ENCODE assay signal across 17 cellular contexts in genomic region chr2:219618733-219619122, GRCh38. TPM values are rescaled to one million over a fixed set of nuclear protein-coding genes. Genes with fewer than 3 reads are reported as not detected.
DNase-seq lines count a peak whose midpoint lies in the region; ATAC-seq, FAIRE-seq and TF ChIP-seq lines count a peak whose summit lies in the region.
"Had no signal": no experiment of that assay in that cellular context is flagged by ENCODE, and none has a peak within 500 bp of the region (broad histone marks: within the 10 kb centered on the region; RNA-seq: fewer than 3 reads in every experiment).

No MANE protein-coding gene starts in this region.

- no peaks in the 10 kb centered on the region for H3K9me3 ChIP-seq in IMR-90 (ENCODE audit: control insufficient read depth, insufficient read depth, low read length)
- H3K9me3 ChIP-seq in H1 (ENCODE audit: insufficient read depth in 2 of 2, low read depth in 1 of 2, low read length in 1 of 2), result no peaks in the 10 kb centered on the region
- H3K9me3 ChIP-seq: BLaER1 treated with 17β-estradiol and CSF1 and Interleukin-3, amounts not matched to agents 10 nM and 100 nM had no signal

- POLR2A ChIA-PET in IMR-90 (lab: Charles Lee; ENCODE audit: unreplicated experiment), result no interaction called here
- POLR2A ChIA-PET in H1 (lab: Charles Lee; ENCODE audit: partially characterized antibody), result no interaction called here

- H3K36me3 Mint-ChIP-seq in nephron progenitor cell (ENCODE audit: low read depth), result no peaks in the 10 kb centered on the region

- dilution Hi-C loops in IMR-90 (cut with HindIII; ENCODE audit: low sequenced_read_pairs, unreplicated experiment), result no loop called here

- H3K23me2 ChIP-seq in H1 (ENCODE audit: low read depth, low read length), result no peaks in the 10 kb centered on the region

- TF ChIP-seq EP300 in H1 (IDR thresholded peaks at IDR 0.05; ENCODE audit: borderline replicate concordance in 1 of 2, low read depth in 2 of 2, low read length in 2 of 2), result no peak

- H3K27me3 ChIP-seq in IMR-90 (ENCODE audit: control insufficient read depth, insufficient read depth, low read length) (peaks cover 16% of the 10 kb centered on the region), H1 (replicated peaks in 1 of 4; ENCODE audit: control insufficient read depth in 3 of 4, extremely low read depth in 1 of 4, insufficient read depth in 3 of 4, low read length in 3 of 4) (no peaks in the 10 kb centered on the region)
- H3K27me3 ChIP-seq: BLaER1 treated with 17β-estradiol and CSF1 and Interleukin-3, amounts not matched to agents 10 nM and 100 nM had no signal

- H3K79me2 ChIP-seq in H1 (ENCODE audit: control insufficient read depth in 1 of 2, insufficient read depth in 2 of 2, low read length in 2 of 2), result no peaks in the 10 kb centered on the region

- H3K9ac ChIP-seq in IMR-90 (ENCODE audit: low read depth, low read length) (no peak overlapping the region), H1 (replicated peaks in 1 of 4; ENCODE audit: extremely low read depth in 1 of 4, low read depth in 3 of 4, low read length in 3 of 4) (no peak overlapping the region)
- H3K9ac ChIP-seq: BLaER1 treated with 17β-estradiol and CSF1 and Interleukin-3, amounts not matched to agents 10 nM and 100 nM; GM23248 had no signal

- H2BK5ac ChIP-seq in IMR-90 (ENCODE audit: low read depth, low read length, poor library complexity, severe bottlenecking) (no peak overlapping the region), H1 (ENCODE audit: low read depth, low read length) (no peak overlapping the region)

- H2BK15ac ChIP-seq in IMR-90 (ENCODE audit: low read depth, low read length) (no peak overlapping the region), H1 (ENCODE audit: low read length) (no peak overlapping the region)

- H3K4me3 Mint-ChIP-seq in nephron progenitor cell, result no peak overlapping the region
- H3K4me3 Mint-ChIP-seq: CD4-positive, CD25-positive, alpha-beta regulatory T cell had no signal

- H3K14ac ChIP-seq in IMR-90 (replicated peaks; ENCODE audit: low read depth, low read length) (no peak overlapping the region), H1 (ENCODE audit: insufficient read length) (no peak overlapping the region)

- H2BK120ac ChIP-seq in IMR-90 (ENCODE audit: low read depth, low read length), result no peak overlapping the region
- no peak overlapping the region for H2BK120ac ChIP-seq in H1 (replicated peaks; ENCODE audit: low read depth, low read length)

- CTCF ChIA-PET in IMR-90 (lab: Yijun Ruan, JAX), result no interaction called here
- CTCF ChIA-PET in H1 (lab: Charles Lee; ENCODE audit: partially characterized antibody), result interaction anchor here (0.6 to 18.7 kb wide), 23 partner anchors 8 to 458 kb away, joined by 3 to 356 read pairs (median 4); partner anchors contain the start of genes ASIC4, CHPF, NHEJ1 and SLC4A3

- H3K18ac ChIP-seq in IMR-90 (ENCODE audit: low read depth, low read length) (no peak overlapping the region), H1 (ENCODE audit: extremely low read depth, low read length) (no peak overlapping the region)

- no peak for TF ChIP-seq CTCF in IMR-90 (conservative IDR thresholded peaks at IDR 0.05; ENCODE audit: low read depth, low read length)
- no peak for TF ChIP-seq CTCF in H1 (IDR thresholded peaks at IDR 0.05; ENCODE audit: control extremely low read depth in 1 of 3, insufficient read depth in 1 of 3, low read depth in 1 of 3, low read length in 3 of 3)
- TF ChIP-seq CTCF in nephron progenitor cell (IDR thresholded peaks at IDR 0.05), result no peak

- H3K27ac Mint-ChIP-seq in nephron progenitor cell, result peak overlapping the region; percentile 64
- H3K27ac Mint-ChIP-seq: CD4-positive, CD25-positive, alpha-beta regulatory T cell had no signal

- H4K5ac ChIP-seq in IMR-90 (ENCODE audit: low read depth, low read length) (no peak overlapping the region), H1 (ENCODE audit: insufficient read length, low read depth, low read length) (no peak overlapping the region)

- no peak overlapping the region for H3K4ac ChIP-seq in IMR-90 (ENCODE audit: low read depth, low read length)
- no peak overlapping the region for H3K4ac ChIP-seq in H1 (replicated peaks; ENCODE audit: insufficient read length, low read depth, low read length)

- intact Hi-C loops in Right ventricle myocardium inferior (cut with DNase I), result no loop called here
- intact Hi-C loops in cardiac septum (cut with DNase I), result no loop called here
- intact Hi-C loops in IMR-90 (cut with micrococcal nuclease), result no loop called here

- no peak overlapping the region for H3K27ac ChIP-seq in IMR-90 (ENCODE audit: insufficient read depth, low read length)
- H3K27ac ChIP-seq in H1 (ENCODE audit: low read depth, low read length), result no peak overlapping the region
- H3K27ac ChIP-seq: BLaER1 treated with 17β-estradiol and CSF1 and Interleukin-3, amounts not matched to agents 10 nM and 100 nM; GM23248 had no signal

- H2BK12ac ChIP-seq in H1 (ENCODE audit: low read depth, low read length), result no peak overlapping the region; the same call in 1 of the 2 replicates

- H3K4me2 ChIP-seq in IMR-90 (ENCODE audit: low read depth, low read length) (no peak overlapping the region), H1 (ENCODE audit: insufficient read depth in 1 of 2, low read depth in 2 of 2, low read length in 2 of 2) (no peak overlapping the region)
- H3K4me2 ChIP-seq: BLaER1 treated with 17β-estradiol and CSF1 and Interleukin-3, amounts not matched to agents 10 nM and 100 nM had no signal

- H3K36me3 ChIP-seq in IMR-90 (ENCODE audit: control insufficient read depth, insufficient read depth, low read length) (peaks cover 19% of the 10 kb centered on the region; the same call in 1 of the 2 replicates), H1 (ENCODE audit: control insufficient read depth in 2 of 4, insufficient read depth in 4 of 4, low read length in 3 of 4) (peaks cover 0 to 6% (median 0%) of the 10 kb centered on the region in 4 experiments; a peak in 3 of 8 replicates)

- no peaks in the 10 kb centered on the region for H3K9me3 Mint-ChIP-seq in nephron progenitor cell
- H3K9me3 Mint-ChIP-seq: CD4-positive, CD25-positive, alpha-beta regulatory T cell had no signal

- H3K4me1 Mint-ChIP-seq in nephron progenitor cell, result peaks cover 18% of the 10 kb centered on the region

- ATAC-seq in Right ventricle myocardium inferior (no peak), IMR-90 (ENCODE audit: low read depth) (no peak)

- H3K9me1 ChIP-seq in IMR-90 (ENCODE audit: insufficient read depth, low read length), result no peaks in the 10 kb centered on the region

- no peak overlapping the region for H2AK9ac ChIP-seq in IMR-90 (replicated peaks; ENCODE audit: low read depth, low read length, poor library complexity)

- in situ Hi-C loops in IMR-90 (cut with MboI; ENCODE audit: low sequenced_read_pairs), result no loop called here

- DNase-seq in Right ventricle myocardium inferior (ENCODE audit: missing footprints) (peak; percentile 42), cardiac septum (ENCODE audit: low spot score) (no peak), IMR-90 (no peak), H1 (ENCODE audit: low read depth in 1 of 2, low spot score in 2 of 2) (no peak), nephron progenitor cell (no peak), pons (ENCODE audit: low spot score) (no peak), NCI-H1105 treated with DMSO at 0.1 percent for 48 hours (lab: John Stamatoyannopoulos, UW) (no peak)
- DNase-seq: ACHN; CD4-positive, CD25-positive, alpha-beta regulatory T cell; DMS 273 treated with DMSO at 0.1 percent for 48 hours; DMS79 treated with DMSO at 0.1 percent for 48 hours; EL; GM23248 had no signal

- no peak for FAIRE-seq in H1 (lab: Jason Lieb, UNC)
- FAIRE-seq: G401.6, GM12891 had no signal

- H3K4me1 ChIP-seq in IMR-90 (ENCODE audit: control insufficient read depth, insufficient read depth, low read length), result no peaks in the 10 kb centered on the region
- no peaks in the 10 kb centered on the region for H3K4me1 ChIP-seq in H1 (replicated peaks in 1 of 4; ENCODE audit: control insufficient read depth in 3 of 4, insufficient read depth in 4 of 4, low read length in 3 of 4)

- no peaks in the 10 kb centered on the region for H3K79me1 ChIP-seq in IMR-90 (ENCODE audit: low read depth in 1 of 2, low read length in 2 of 2)
- no peaks in the 10 kb centered on the region for H3K79me1 ChIP-seq in H1 (ENCODE audit: low read depth, low read length)

- peaks cover 32% of the 10 kb centered on the region for H3K27me3 Mint-ChIP-seq in nephron progenitor cell (ENCODE audit: low read depth, poor library complexity)

- no peak overlapping the region for H4K8ac ChIP-seq in IMR-90 (ENCODE audit: low read depth in 2 of 2, low read length in 2 of 2)
- peak overlapping the region; percentile 29; the same call in 1 of the 2 replicates for H4K8ac ChIP-seq in H1 (ENCODE audit: extremely low read depth, insufficient read depth, low read length)

- H2AK5ac ChIP-seq in IMR-90 (ENCODE audit: low read depth, low read length) (no peak overlapping the region), H1 (ENCODE audit: low read depth, low read length) (0 out of 2 replicates have a peak overlapping the region, but pooled peaks have one; percentile 42)

- no peak overlapping the region for H2BK20ac ChIP-seq in IMR-90 (ENCODE audit: low read depth, low read length)
- H2BK20ac ChIP-seq in H1 (ENCODE audit: low read length), result no peak overlapping the region

- H3K56ac ChIP-seq in IMR-90 (ENCODE audit: extremely low read depth, insufficient read depth, low read length) (no peak overlapping the region), H1 (replicated peaks; ENCODE audit: insufficient read length, low read depth, low read length) (no peak overlapping the region)

- H3K23ac ChIP-seq in IMR-90 (ENCODE audit: low read depth, low read length), result no peak overlapping the region
- no peak overlapping the region for H3K23ac ChIP-seq in H1 (ENCODE audit: insufficient read length)

- no peak overlapping the region for H4K91ac ChIP-seq in IMR-90 (ENCODE audit: insufficient read depth, low read depth, low read length)
- no peak overlapping the region for H4K91ac ChIP-seq in H1 (replicated peaks; ENCODE audit: insufficient read length, low read length)

- no CpG with 5 or more reads among the region's 3 CpGs for WGBS in IMR-90 (ENCODE audit: extremely low coverage in 2 of 2, insufficient read length in 1 of 2), 2 experiments
- WGBS in H1 (ENCODE audit: extremely low coverage in 1 of 2, insufficient coverage in 1 of 2, insufficient read length in 1 of 2, insufficient replicate concordance in 2 of 2, low coverage in 1 of 2, low lambda C conversion rate in 2 of 2, missing lambda C conversion rate in 1 of 2), 2 experiments, result 87% methylated on average over 3 of the region's 3 CpGs; no CpG with 5 or more reads in 1 of the 2 experiments

- H2AFZ ChIP-seq in IMR-90 (replicated peaks; ENCODE audit: low read length, poor library complexity) (peak overlapping the region; percentile 53), H1 (ENCODE audit: low read length) (no peak overlapping the region)
- H2AFZ ChIP-seq: GM23248 had no signal

- no TSS peak for BruUV-seq in IMR-90 (replicated peaks; lab: Mats Ljungman, UMichigan)

- H3K4me3 ChIP-seq in IMR-90 (ENCODE audit: insufficient read depth, low read depth, low read length) (no peak overlapping the region), H1 (ENCODE audit: extremely low read depth in 1 of 4, insufficient read depth in 2 of 4, low read depth in 3 of 4, low read length in 4 of 4) (no peak overlapping the region)
- H3K4me3 ChIP-seq: BLaER1 treated with 17β-estradiol and CSF1 and Interleukin-3, amounts not matched to agents 10 nM and 100 nM; GM23248 had no signal

- TF ChIP-seq RAD21 in IMR-90 (IDR thresholded peaks at IDR 0.05; ENCODE audit: low read length) (no peak), H1 (IDR thresholded peaks at IDR 0.05 in 1 of 2, conservative IDR thresholded peaks at IDR 0.05 in 1 of 2; ENCODE audit: low read depth in 2 of 2, low read length in 2 of 2) (no peak)

- no peak for TF ChIP-seq POLR2A in IMR-90 (IDR thresholded peaks at IDR 0.05; ENCODE audit: low read depth, low read length)
- no peak for TF ChIP-seq POLR2A in H1 (IDR thresholded peaks at IDR 0.05; ENCODE audit: control extremely low read depth in 1 of 2, low read depth in 2 of 2, low read length in 2 of 2)

- H4K20me1 ChIP-seq in IMR-90 (ENCODE audit: insufficient read depth, low read length) (no peaks in the 10 kb centered on the region), H1 (replicated peaks in 1 of 2; ENCODE audit: control insufficient read depth in 1 of 2, insufficient read depth in 2 of 2, low read length in 2 of 2) (no peaks in the 10 kb centered on the region)

RNA-seq across cellular contexts. Expression of gene SLC4A3, which starts 8.7 kb away (rescaled TPM):
- total RNA-seq in Right ventricle myocardium inferior (445 TPM), cardiac septum (396 TPM), IMR-90 (2012; rRNA removed) (0.90 and 1.1 TPM in 2 replicates)
- polyA plus RNA-seq in IMR-90 (2012; rRNA removed) (6.1 and 6.9 TPM in 2 replicates), H1 (2011; rRNA removed) (4.8 and 8.2 TPM in 2 replicates)
- polyA plus RNA-seq in IMR-90 (2012; cell fraction: cytosol; rRNA removed), result 3.8 and 5.4 TPM in 2 replicates
- polyA plus RNA-seq in IMR-90 (2012; cell fraction: nucleus; rRNA removed; ENCODE audit: low replicate concordance), result 24.0 and 53.1 TPM in 2 replicates
- 6.5 and 7.4 TPM in 2 replicates for total RNA-seq in H1 (2021; fragmentation: NEBNext Ultra II Directional; extraction: Animal tissue kit (Norgen Biotek cat#: 25700))
- polyA plus RNA-seq in H1 (2011; cell fraction: cytosol; rRNA removed), result 5.4 TPM
- polyA plus RNA-seq in H1 (2011; cell fraction: nucleus; rRNA removed), result 37.1 TPM
- 5.8 to 8.2 TPM (median 6.5 TPM) in 4 replicates for polyA plus RNA-seq in H1 (2012, experiment 1 of 2)
- 4.7 TPM for polyA plus RNA-seq in H1 (2012, experiment 2 of 2)
- 4.7 TPM for polyA plus RNA-seq in H1 (2013, experiment 1 of 2)
- 4.8 TPM for polyA plus RNA-seq in H1 (2013, experiment 2 of 2)
- polyA minus RNA-seq in H1 (2011; rRNA and poly(A)+ RNA removed), result 2.8 and 5.1 TPM in 2 replicates
- 4.6 TPM for polyA minus RNA-seq in H1 (2011; cell fraction: cytosol; rRNA and poly(A)+ RNA removed)
- polyA minus RNA-seq in H1 (2011; cell fraction: nucleus; rRNA and poly(A)+ RNA removed), result 9.8 TPM
- total RNA-seq: CD4-positive, CD25-positive, alpha-beta regulatory T cell had no signal
- polyA plus RNA-seq: CD4-positive, CD25-positive, alpha-beta regulatory T cell had no signal

RNA-seq across cellular contexts. Expression of gene STK11IP, which starts 21.1 kb away (rescaled TPM):
- total RNA-seq in Right ventricle myocardium inferior (13.9 TPM), cardiac septum (20.2 TPM), IMR-90 (2012; rRNA removed) (6.7 and 19.7 TPM in 2 replicates)
- polyA plus RNA-seq in IMR-90 (2012; rRNA removed) (14.5 and 22.4 TPM in 2 replicates), H1 (2011; rRNA removed) (18.5 and 26.5 TPM in 2 replicates)
- 6.4 and 7.1 TPM in 2 replicates for polyA plus RNA-seq in IMR-90 (2012; cell fraction: cytosol; rRNA removed)
- 83.5 and 203 TPM in 2 replicates for polyA plus RNA-seq in IMR-90 (2012; cell fraction: nucleus; rRNA removed; ENCODE audit: low replicate concordance)
- 24.1 and 29.6 TPM in 2 replicates for total RNA-seq in H1 (2021; fragmentation: NEBNext Ultra II Directional; extraction: Animal tissue kit (Norgen Biotek cat#: 25700))
- 15.8 TPM for polyA plus RNA-seq in H1 (2011; cell fraction: cytosol; rRNA removed)
- polyA plus RNA-seq in H1 (2011; cell fraction: nucleus; rRNA removed), result 164 TPM
- polyA plus RNA-seq in H1 (2012, experiment 1 of 2), result 17.0 to 28.8 TPM (median 24.2 TPM) in 4 replicates
- polyA plus RNA-seq in H1 (2012, experiment 2 of 2), result 20.6 TPM
- polyA plus RNA-seq in H1 (2013, experiment 1 of 2), result 15.3 TPM
- polyA plus RNA-seq in H1 (2013, experiment 2 of 2), result 13.6 TPM
- 24.4 and 24.9 TPM in 2 replicates for polyA minus RNA-seq in H1 (2011; rRNA and poly(A)+ RNA removed)
- 20.9 TPM for polyA minus RNA-seq in H1 (2011; cell fraction: cytosol; rRNA and poly(A)+ RNA removed)
- 35.4 TPM for polyA minus RNA-seq in H1 (2011; cell fraction: nucleus; rRNA and poly(A)+ RNA removed)

RNA-seq across cellular contexts. Expression of gene INHA, which starts 46.6 kb away (rescaled TPM):
- total RNA-seq in Right ventricle myocardium inferior (1.9 TPM), cardiac septum (0.59 TPM), IMR-90 (2012; rRNA removed) (not detected in 2 replicates)
- polyA plus RNA-seq in IMR-90 (2012; rRNA removed) (0.80 and 0.96 TPM in 2 replicates), H1 (2011; rRNA removed) (2.7 and 4.3 TPM in 2 replicates)
- polyA plus RNA-seq in IMR-90 (2012; cell fraction: cytosol; rRNA removed), result 0.16 and 0.26 TPM in 2 replicates
- polyA plus RNA-seq in IMR-90 (2012; cell fraction: nucleus; rRNA removed; ENCODE audit: low replicate concordance), result 5.6 and 14.6 TPM in 2 replicates
- total RNA-seq in H1 (2021; fragmentation: NEBNext Ultra II Directional; extraction: Animal tissue kit (Norgen Biotek cat#: 25700)), result 0.65 and 0.73 TPM in 2 replicates
- 3.2 TPM for polyA plus RNA-seq in H1 (2011; cell fraction: cytosol; rRNA removed)
- polyA plus RNA-seq in H1 (2011; cell fraction: nucleus; rRNA removed), result 11.1 TPM
- 0.77 to 3.2 TPM (median 2.1 TPM) in 4 replicates for polyA plus RNA-seq in H1 (2012, experiment 1 of 2)
- 0.54 TPM for polyA plus RNA-seq in H1 (2012, experiment 2 of 2)
- 0.61 TPM for polyA plus RNA-seq in H1 (2013, experiment 1 of 2)
- 0.57 TPM for polyA plus RNA-seq in H1 (2013, experiment 2 of 2)
- 0.22 and 0.41 TPM in 2 replicates for polyA minus RNA-seq in H1 (2011; rRNA and poly(A)+ RNA removed)
- polyA minus RNA-seq in H1 (2011; cell fraction: cytosol; rRNA and poly(A)+ RNA removed), result not detected
- 1.1 TPM for polyA minus RNA-seq in H1 (2011; cell fraction: nucleus; rRNA and poly(A)+ RNA removed)
- total RNA-seq: A172; CD4-positive, CD25-positive, alpha-beta regulatory T cell had no signal
- polyA plus RNA-seq: CD4-positive, CD25-positive, alpha-beta regulatory T cell had no signal

RNA-seq across cellular contexts. Expression of gene OBSL1, which starts 47.4 kb away (rescaled TPM):
- 158 TPM for total RNA-seq in Right ventricle myocardium inferior
- 199 TPM for total RNA-seq in cardiac septum
- total RNA-seq in IMR-90 (2012; rRNA removed), result 21.4 and 21.5 TPM in 2 replicates
- 51.2 and 51.8 TPM in 2 replicates for polyA plus RNA-seq in IMR-90 (2012; rRNA removed)
- polyA plus RNA-seq in IMR-90 (2012; cell fraction: cytosol; rRNA removed), result 55.5 and 61.7 TPM in 2 replicates
- 203 and 301 TPM in 2 replicates for polyA plus RNA-seq in IMR-90 (2012; cell fraction: nucleus; rRNA removed; ENCODE audit: low replicate concordance)
- total RNA-seq in H1 (2021; fragmentation: NEBNext Ultra II Directional; extraction: Animal tissue kit (Norgen Biotek cat#: 25700)), result 127 and 135 TPM in 2 replicates
- polyA plus RNA-seq in H1 (2011; rRNA removed), result 116 and 205 TPM in 2 replicates
- polyA plus RNA-seq in H1 (2011; cell fraction: cytosol; rRNA removed), result 171 TPM
- polyA plus RNA-seq in H1 (2011; cell fraction: nucleus; rRNA removed), result 776 TPM
- polyA plus RNA-seq in H1 (2012, experiment 1 of 2), result 105 to 168 TPM (median 164 TPM) in 4 replicates
- polyA plus RNA-seq in H1 (2012, experiment 2 of 2), result 108 TPM
- 76.8 TPM for polyA plus RNA-seq in H1 (2013, experiment 1 of 2)
- polyA plus RNA-seq in H1 (2013, experiment 2 of 2), result 67.6 TPM
- 64.9 and 94.5 TPM in 2 replicates for polyA minus RNA-seq in H1 (2011; rRNA and poly(A)+ RNA removed)
- 91.4 TPM for polyA minus RNA-seq in H1 (2011; cell fraction: cytosol; rRNA and poly(A)+ RNA removed)
- polyA minus RNA-seq in H1 (2011; cell fraction: nucleus; rRNA and poly(A)+ RNA removed), result 160 TPM
- polyA plus RNA-seq: CD4-positive, CD25-positive, alpha-beta regulatory T cell had no signal

Comparison
In these comparisons a context has a peak if more than half of its experiments do, and no peak if none do; other contexts are left out.
1. RNA of gene SLC4A3, which starts 8.7 kb away (total RNA-seq): 445 TPM in Right ventricle myocardium inferior (single experiment) and 396 TPM in cardiac septum (single experiment); 6.5 to 7.4 TPM in H1 and 0.90 to 1.1 TPM in IMR-90; every median in the first group is over 10 times any median in the second.